1 cellular context compared by ENCODE assay signal in genomic region chr6:131859658-131860057, GRCh38.
TF ChIP-seq lines count a peak whose summit lies in the region.

No MANE protein-coding gene starts in this region.

TF ChIP-seq in HepG2, 621 proteins besides CTCF, POLR2A, EP300 and RAD21:
- 0 out of 2 replicates have a peak, but pooled peaks have one; percentile 25 for TF ChIP-seq THAP9 (CRISPR knock-in tag; IDR thresholded peaks at IDR 0.05; ENCODE audit: borderline replicate concordance)
TF ChIP-seq in HepG2: peak in this region for 1; not testable (repeated sequence) for 620.
